ENCODE assay signal across 8 cellular contexts in the genomic region with DNA sequence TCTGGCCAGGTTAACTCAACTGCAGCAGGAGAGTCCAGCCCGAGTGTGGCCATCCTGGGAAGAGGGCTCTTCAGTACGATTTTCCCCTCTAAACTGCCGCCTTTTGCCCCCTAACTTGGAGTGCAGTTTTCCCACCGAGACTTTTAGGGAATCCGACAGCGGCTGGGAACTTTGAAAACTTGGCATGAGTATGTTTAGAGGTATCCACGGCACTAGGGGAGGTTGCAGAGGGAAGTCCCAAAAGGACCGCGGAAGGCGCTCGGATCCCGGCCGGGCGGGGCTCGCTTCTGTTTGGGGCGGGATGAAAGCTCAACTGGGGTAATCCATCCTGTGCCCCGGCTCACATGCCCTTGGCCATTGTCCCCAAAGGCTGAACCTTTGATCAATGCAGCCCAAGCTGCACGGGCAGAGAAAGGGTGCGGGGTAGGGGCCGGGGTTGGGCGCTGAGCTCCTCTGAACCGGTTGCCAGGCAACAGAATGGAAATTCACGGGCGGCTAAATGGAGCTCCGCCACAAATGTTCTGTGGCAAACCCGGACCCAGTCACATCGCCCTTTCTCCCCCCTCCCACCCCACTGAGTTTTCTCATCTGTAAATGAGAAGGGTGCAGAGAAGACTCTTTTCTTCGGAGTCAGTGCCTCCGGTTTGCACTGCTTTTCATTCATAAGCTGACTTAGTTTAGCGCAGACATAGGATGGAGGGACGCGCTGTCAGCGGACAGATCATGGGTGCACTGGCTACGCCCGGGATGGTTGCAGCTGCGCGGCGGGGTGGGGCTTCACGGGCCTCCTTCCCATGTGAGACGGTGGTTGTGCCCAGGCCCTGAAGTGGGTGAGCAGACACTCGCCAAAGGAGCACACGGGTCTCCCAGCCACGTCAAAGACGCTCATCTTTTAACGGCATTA. TPM values are rescaled to one million over a fixed set of nuclear protein-coding genes. Genes with fewer than 3 reads are reported as not detected.
DNase-seq lines count a peak whose midpoint lies in the region; ATAC-seq, FAIRE-seq and TF ChIP-seq lines count a peak whose summit lies in the region.

No MANE protein-coding gene starts in this region.

- H3K4me3 ChIP-seq in SJSA1 (peak overlapping the region; percentile 47; the same call in 1 of the 2 replicates), mucosa of descending colon (no peak overlapping the region), vagina (peak overlapping the region; percentile 54)

- H3K9me3 ChIP-seq in SJSA1 (replicated peaks) (no peaks in the 10 kb centered on the region), mucosa of descending colon (no peaks in the 10 kb centered on the region), vagina (no peaks in the 10 kb centered on the region)

- H3K4me3 Mint-ChIP-seq in endothelial cell (ENCODE audit: unreplicated experiment), result peak overlapping the region; percentile 79

- TF ChIP-seq CTCF in endothelial cell (IDR thresholded peaks at IDR 0.05; ENCODE audit: unreplicated experiment), result no peak
- no peak for TF ChIP-seq CTCF in mucosa of descending colon (IDR thresholded peaks at IDR 0.05)
- TF ChIP-seq CTCF in vagina (IDR thresholded peaks at IDR 0.05), result no peak

- H3K4me1 Mint-ChIP-seq in endothelial cell (ENCODE audit: unreplicated experiment), result peaks cover 35% of the 10 kb centered on the region

- H3K36me3 Mint-ChIP-seq in endothelial cell (ENCODE audit: low read depth, unreplicated experiment), result no peaks in the 10 kb centered on the region

- intact Hi-C loops in mucosa of descending colon (cut with DNase I, micrococcal nuclease) (loop anchor here in 1 of 2 donors (10.0 kb wide), 1 partner anchor 277 kb away; no protein-coding TSS in a partner anchor), vagina (cut with DNase I) (no loop called here)

- FAIRE-seq in urothelium cell line (lab: Jason Lieb, UNC), result no peak

- DNase-seq in AG08396 (ENCODE audit: low spot score) (peak; percentile 34), SJSA1 (ENCODE audit: low read depth in 1 of 2, low spot score in 2 of 2) (no peak), endothelial cell (ENCODE audit: low spot score) (peak; percentile 28), mucosa of descending colon (peak; percentile 27 to 56 (median 44)), vagina (ENCODE audit: extremely low spot score in 2 of 2) (no peak), urothelium cell line (ENCODE audit: low spot score) (no peak)

- peaks cover 20% of the 10 kb centered on the region for H3K27me3 Mint-ChIP-seq in endothelial cell (ENCODE audit: unreplicated experiment)

- H3K27me3 ChIP-seq in SJSA1 (replicated peaks) (peaks cover 23% of the 10 kb centered on the region), vagina (no peaks in the 10 kb centered on the region)

- H3K36me3 ChIP-seq in SJSA1 (no peaks in the 10 kb centered on the region), mucosa of descending colon (ENCODE audit: low read depth) (no peaks in the 10 kb centered on the region), vagina (no peaks in the 10 kb centered on the region)

- H3K9me3 Mint-ChIP-seq in endothelial cell (ENCODE audit: unreplicated experiment), result no peaks in the 10 kb centered on the region

- ATAC-seq in GM18868 (IDR thresholded peaks at IDR 0.05; ENCODE audit: unreplicated experiment) (peak; percentile 35), mucosa of descending colon (no peak), HG03135 (IDR thresholded peaks at IDR 0.05; ENCODE audit: unreplicated experiment) (no peak)

- no peak overlapping the region for H3K27ac ChIP-seq in SJSA1
- H3K27ac ChIP-seq in vagina, result peak overlapping the region; percentile 5

- H3K4me1 ChIP-seq in SJSA1 (replicated peaks) (peaks cover 52% of the 10 kb centered on the region), mucosa of descending colon (ENCODE audit: low read depth) (peaks cover 31% of the 10 kb centered on the region), vagina (peaks cover 28% of the 10 kb centered on the region)

- TF ChIP-seq POLR2A in vagina (IDR thresholded peaks at IDR 0.05), result no peak

- no peak overlapping the region for H3K27ac Mint-ChIP-seq in endothelial cell (ENCODE audit: unreplicated experiment)

RNA-seq across cellular contexts. Expression of a gene that starts 2.3 kb away (rescaled TPM):
- 1.4 and 1.7 TPM in 2 replicates for total RNA-seq in SJSA1 (2014; rRNA removed; shearing (Covaris generic))
- total RNA-seq in endothelial cell (ENCODE audit: unreplicated experiment) (0.97 TPM), mucosa of descending colon (1 to 10 TPM in 1 of 3 donors, under 1 TPM in 2; 0.55 to 1.9 (median 0.98) TPM), vagina (3.2 TPM)

Comparison
In these comparisons a context has a peak if more than half of its experiments do, and no peak if none do; other contexts are left out.
1. DNase-seq: peak in AG08396 (single experiment), endothelial cell (single experiment) and mucosa of descending colon (3 of 3); none in SJSA1 (0 of 2), vagina (0 of 2) and urothelium cell line (single experiment).